In genomic region chr4:101229116-101229515, GRCh38 we compare ENCODE assay signal across 24 cellular contexts.
A peak's percentile ranks its signal among the peaks of the same experiment; 100 is the strongest.
DNase-seq lines count a peak whose midpoint lies in the region; ATAC-seq and TF ChIP-seq lines count a peak whose summit lies in the region.
"Had no signal": no experiment of that assay in that cellular context is flagged by ENCODE, and none has a peak within 500 bp of the region (broad histone marks: within the 10 kb centered on the region; RNA-seq: fewer than 3 reads in every experiment).

No MANE protein-coding gene starts in this region.

- no peaks in the 10 kb centered on the region for H3K9me3 Mint-ChIP-seq in memory B cell

- H3K27ac Mint-ChIP-seq in memory B cell: peak overlapping the region; percentile 20
- H3K27ac Mint-ChIP-seq: progenitor cell of endocrine pancreas; T-helper 1 cell treated with Interleukin-12 subunit alpha and Interleukin-12 subunit beta and Interleukin-4 antibody, amounts not matched to agents 30 μg/mL and 1 μg/mL, for 36 hours had no signal

- in situ Hi-C loops in astrocyte of the spinal cord (cut with HindIII; ENCODE audit: low sequenced_read_pairs): no loop called here

- CTCF ChIA-PET in AG04449 (lab: Yijun Ruan, JAX) (no interaction called here), GM10248 (lab: Yijun Ruan, JAX) (interaction anchor here (1.6 kb wide), 1 partner anchor 502 kb away, joined by 3 read pairs; no protein-coding TSS in a partner anchor)

- no peaks in the 10 kb centered on the region for H3K27me3 Mint-ChIP-seq in memory B cell
- H3K27me3 Mint-ChIP-seq: CD8-positive, alpha-beta memory T cell; progenitor cell of endocrine pancreas had no signal

- intact Hi-C loops in aorta (cut with DNase I): no loop called here

- POLR2A ChIA-PET in AG04449 (lab: Yijun Ruan, JAX) (no interaction called here), GM10248 (lab: Yijun Ruan, JAX) (no interaction called here)

- no peaks in the 10 kb centered on the region for H3K4me1 ChIP-seq in aorta (ENCODE audit: control insufficient read depth in 1 of 2, insufficient read depth in 2 of 2, low read length in 2 of 2)
- H3K4me1 ChIP-seq: body of pancreas had no signal

- H3K9me3 ChIP-seq in aorta (ENCODE audit: control insufficient read depth, low read length): no peaks in the 10 kb centered on the region
- H3K9me3 ChIP-seq: body of pancreas, left lung had no signal

- DNase-seq in AG04449 (ENCODE audit: low read depth, low spot score) (peak; percentile 44), M059J (ENCODE audit: low read depth) (peak; percentile 19), astrocyte of the spinal cord (ENCODE audit: low read depth, low spot score) (peak; percentile 70), memory B cell (ENCODE audit: low spot score in 2 of 2) (no peak), aorta (no peak), GM10248 (ENCODE audit: extremely low spot score) (no peak), NCI-H2107 treated with DMSO at 0.1 percent for 48 hours (lab: John Stamatoyannopoulos, UW; ENCODE audit: unreplicated experiment) (no peak)
- DNase-seq: activated CD4-positive, alpha-beta T cell treated with anti-CD3 and anti-CD28 coated beads, Interleukin-2, amount 50 U/mL, for 48 hours; activated T-cell treated with anti-CD3 and anti-CD28 coated beads for 4 hours; body of pancreas; CD8-positive, alpha-beta memory T cell; DMS79; Kasumi-1; left lung; NCI-H1105; NCI-H2081 treated with DMSO at 0.1 percent for 48 hours; NCI-H524; SHP77; stimulated activated CD4-positive, alpha-beta T cell treated with anti-CD3 and anti-CD28 coated beads, Interleukin-2, amount 100 ng/mL, for 48 hours had no signal

- ATAC-seq in memory B cell (ENCODE audit: low read depth) (no peak), GM18502 (IDR thresholded peaks at IDR 0.05; ENCODE audit: poor library complexity, unreplicated experiment) (no peak), aorta (ENCODE audit: low FRiP score) (no peak)
- ATAC-seq: body of pancreas, left lung had no signal

- peaks cover 12% of the 10 kb centered on the region for H3K36me3 Mint-ChIP-seq in memory B cell

- no peak overlapping the region for H3K4me3 Mint-ChIP-seq in memory B cell
- H3K4me3 Mint-ChIP-seq: CD8-positive, alpha-beta memory T cell; T-helper 1 cell treated with Interleukin-12 subunit alpha and Interleukin-12 subunit beta and Interleukin-4 antibody, amounts not matched to agents 30 μg/mL and 1 μg/mL, for 36 hours had no signal

- WGBS in aorta, 2 donors: 77 to 94% methylated on average over 2 of the region's 2 CpGs

- H3K27me3 ChIP-seq in aorta (ENCODE audit: control insufficient read depth in 1 of 2, insufficient read depth in 2 of 2, low read length in 1 of 2): no peaks in the 10 kb centered on the region
- H3K27me3 ChIP-seq: body of pancreas, left lung had no signal

- TF ChIP-seq CTCF in AG04449 (IDR thresholded peaks at IDR 0.05; ENCODE audit: insufficient read depth, low read length, missing control alignments) (no peak), astrocyte of the spinal cord (IDR thresholded peaks at IDR 0.05; ENCODE audit: low read depth, low read length) (no peak), GM10248 (IDR thresholded peaks at IDR 0.05; ENCODE audit: control extremely low read depth, extremely low read depth, low read depth, missing control alignments) (no peak)

- no peaks in the 10 kb centered on the region for H3K36me3 ChIP-seq in aorta (ENCODE audit: control insufficient read depth in 1 of 2, insufficient read depth in 2 of 2, low read length in 1 of 2)
- H3K36me3 ChIP-seq: left lung had no signal

- no peak overlapping the region for H3K27ac ChIP-seq in aorta (ENCODE audit: low read depth in 1 of 2, low read length in 2 of 2)
- H3K27ac ChIP-seq: body of pancreas, coronary artery, left lung, skin epidermis had no signal

- H3K4me3 ChIP-seq in AG04449 (ENCODE audit: low read depth, low read length) (no peak overlapping the region), astrocyte of the spinal cord (ENCODE audit: low read depth, low read length) (no peak overlapping the region), aorta (ENCODE audit: low read length in 2 of 2) (no peak overlapping the region)
- H3K4me3 ChIP-seq: body of pancreas, coronary artery, left lung, skin epidermis had no signal

- peaks cover 34% of the 10 kb centered on the region for H3K4me1 Mint-ChIP-seq in memory B cell

Comparison
In these comparisons a context has a peak if more than half of its experiments do, and no peak if none do; other contexts are left out.
1. DNase-seq: peak in AG04449 (single experiment), M059J (single experiment) and astrocyte of the spinal cord (single experiment); none in memory B cell (0 of 2), aorta (0 of 2), GM10248 (single experiment) and NCI-H2107 treated with DMSO at 0.1 percent for 48 hours (single experiment).